23 cellular contexts compared by ENCODE assay signal in the genomic region with DNA sequence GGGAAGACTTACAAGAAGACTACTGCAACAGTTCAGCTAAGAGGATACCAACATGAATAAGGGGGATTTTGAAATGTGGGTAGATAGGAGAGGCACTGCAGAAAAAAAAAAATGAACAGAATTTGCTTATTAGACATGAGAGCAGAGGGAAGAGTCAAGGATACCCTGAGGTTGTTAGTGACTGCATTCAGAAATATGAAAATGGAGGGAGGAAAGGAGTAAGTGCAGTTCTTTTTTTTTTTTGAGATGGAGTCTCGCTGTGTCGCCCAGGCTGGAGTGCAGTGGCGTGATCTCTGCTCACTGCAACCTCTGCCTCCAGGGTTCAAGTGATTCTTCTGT. TPM values are rescaled to one million over a fixed set of nuclear protein-coding genes. Genes with fewer than 3 reads are reported as not detected.
DNase-seq lines count a peak whose midpoint lies in the region; ATAC-seq, FAIRE-seq and TF ChIP-seq lines count a peak whose summit lies in the region.
"Had no signal": no experiment of that assay in that cellular context is flagged by ENCODE, and none has a peak within 500 bp of the region (broad histone marks: within the 10 kb centered on the region; RNA-seq: fewer than 3 reads in every experiment).

No MANE protein-coding gene starts in this region.

- no peak for TF ChIP-seq CTCF in activated B cell treated with CpG ODN at 0.5 μM for 24 hours (IDR thresholded peaks at IDR 0.05)

- FAIRE-seq in GM18507 (lab: Jason Lieb, UNC), result peak; percentile 36
- FAIRE-seq: urothelium cell line had no signal

- 0 out of 2 replicates have a peak, but pooled peaks cover 4% of the 10 kb centered on the region for H3K36me3 ChIP-seq in GM23248 (ENCODE audit: low read depth)
- H3K36me3 ChIP-seq: BE2C had no signal

- no peak overlapping the region for H3K4me2 ChIP-seq in GM23248 (ENCODE audit: unreplicated experiment)

- H3K36me3 Mint-ChIP-seq in T-helper 1 cell treated with Interleukin-12 subunit alpha and Interleukin-12 subunit beta and Interleukin-4 antibody, amounts not matched to agents 30 μg/mL and 1 μg/mL, for 36 hours (ENCODE audit: low read depth), result peaks cover 3% of the 10 kb centered on the region
- H3K36me3 Mint-ChIP-seq in activated B cell treated with CpG ODN at 0.5 μM for 24 hours (ENCODE audit: low read depth), result peaks cover 9% of the 10 kb centered on the region
- H3K36me3 Mint-ChIP-seq in memory B cell, result peaks cover 4% of the 10 kb centered on the region

- DNase-seq in T-helper 1 cell (no peak), GM18507 (ENCODE audit: extremely low spot score, insufficient read length, low read depth) (no peak), activated B cell treated with CpG ODN at 0.5 μM for 24 hours (no peak), memory B cell (ENCODE audit: low spot score in 2 of 2) (no peak), GM23248 (no peak), NOMO-1 treated with dmso at 0.1 percent for 144 hours (lab: John Stamatoyannopoulos, UW; ENCODE audit: unreplicated experiment) (no peak)
- DNase-seq: activated effector memory CD4-positive, alpha-beta T cell treated with anti-CD3 and anti-CD28 coated beads, Interleukin-2, amount 50 U/mL, for 16 hours; BE2C; endodermal cell; glutamatergic neuron; HFFc6; KBM-7; midbrain; NCI-H1092; NCI-H2029 treated with DMSO at 0.1 percent for 48 hours; NCI-H510A; stimulated activated CD4-positive, alpha-beta T cell treated with anti-CD3 and anti-CD28 coated beads, Interleukin-4, amount 100 ng/mL, for 1 hour had no signal

- CTCF ChIA-PET in activated B cell treated with CpG ODN at 0.5 μM for 24 hours (lab: Charles Lee), result interaction anchor here (2.4 to 3.1 kb wide), 2 partner anchors 8 to 13 kb away, joined by 11 to 14 read pairs; no protein-coding TSS in a partner anchor

- intact Hi-C loops in activated B cell treated with CpG ODN at 0.5 μM for 24 hours (cut with micrococcal nuclease), result loop anchor here (1.0 to 2.0 kb wide), 4 partner anchors 8 to 233 kb away; a partner anchor contains a TSS

- no peaks in the 10 kb centered on the region for H3K9me3 Mint-ChIP-seq in T-helper 1 cell treated with Interleukin-12 subunit alpha and Interleukin-12 subunit beta and Interleukin-4 antibody, amounts not matched to agents 30 μg/mL and 1 μg/mL, for 36 hours
- no peaks in the 10 kb centered on the region for H3K9me3 Mint-ChIP-seq in activated B cell treated with CpG ODN at 0.5 μM for 24 hours
- H3K9me3 Mint-ChIP-seq in memory B cell, result no peaks in the 10 kb centered on the region
- H3K9me3 Mint-ChIP-seq: endodermal cell, HFFc6 had no signal

- no peak overlapping the region for H3K27ac ChIP-seq in GM23248
- H3K27ac ChIP-seq: 22Rv1, RWPE1 had no signal

- ATAC-seq in activated B cell treated with CpG ODN at 0.5 μM for 24 hours (ENCODE audit: low read depth) (no peak), memory B cell (ENCODE audit: low read depth) (no peak), GM21360 (IDR thresholded peaks at IDR 0.05; ENCODE audit: unreplicated experiment) (no peak)

- H3K4me3 ChIP-seq in GM23248, result no peak overlapping the region
- H3K4me3 ChIP-seq: skin epidermis had no signal

- POLR2A ChIA-PET in activated B cell treated with CpG ODN at 0.5 μM for 24 hours (lab: Charles Lee), result interaction anchor here (0.6 to 3.2 kb wide), 6 partner anchors 8 to 64 kb away, joined by 3 to 32 read pairs (median 10); a partner anchor contains a TSS

- no peaks in the 10 kb centered on the region for H3F3A ChIP-seq in GM23248 (ENCODE audit: insufficient read depth)

- peaks cover 21% of the 10 kb centered on the region for H3K4me1 Mint-ChIP-seq in T-helper 1 cell treated with Interleukin-12 subunit alpha and Interleukin-12 subunit beta and Interleukin-4 antibody, amounts not matched to agents 30 μg/mL and 1 μg/mL, for 36 hours (ENCODE audit: low read depth)
- H3K4me1 Mint-ChIP-seq in activated B cell treated with CpG ODN at 0.5 μM for 24 hours, result peaks cover 82% of the 10 kb centered on the region
- H3K4me1 Mint-ChIP-seq in memory B cell, result peaks cover 50% of the 10 kb centered on the region

- no peak overlapping the region for H2AFZ ChIP-seq in GM23248

- no peaks in the 10 kb centered on the region for H4K20me1 ChIP-seq in GM23248 (ENCODE audit: insufficient read depth)

- H3K4me3 Mint-ChIP-seq in T-helper 1 cell treated with Interleukin-12 subunit alpha and Interleukin-12 subunit beta and Interleukin-4 antibody, amounts not matched to agents 30 μg/mL and 1 μg/mL, for 36 hours, result no peak overlapping the region
- peak overlapping the region; percentile 35 for H3K4me3 Mint-ChIP-seq in activated B cell treated with CpG ODN at 0.5 μM for 24 hours
- peak overlapping the region; percentile 38 for H3K4me3 Mint-ChIP-seq in memory B cell
- H3K4me3 Mint-ChIP-seq: endodermal cell, HFFc6 had no signal

- no peaks in the 10 kb centered on the region for H3K4me1 ChIP-seq in GM23248 (ENCODE audit: insufficient read depth)
- H3K4me1 ChIP-seq: BE2C had no signal

- peak overlapping the region; percentile 11 for H3K27ac Mint-ChIP-seq in T-helper 1 cell treated with Interleukin-12 subunit alpha and Interleukin-12 subunit beta and Interleukin-4 antibody, amounts not matched to agents 30 μg/mL and 1 μg/mL, for 36 hours
- H3K27ac Mint-ChIP-seq in activated B cell treated with CpG ODN at 0.5 μM for 24 hours, result peak overlapping the region; percentile 79
- peak overlapping the region; percentile 73 for H3K27ac Mint-ChIP-seq in memory B cell
- H3K27ac Mint-ChIP-seq: endodermal cell, HFFc6 had no signal

- no peaks in the 10 kb centered on the region for H3K27me3 Mint-ChIP-seq in T-helper 1 cell treated with Interleukin-12 subunit alpha and Interleukin-12 subunit beta and Interleukin-4 antibody, amounts not matched to agents 30 μg/mL and 1 μg/mL, for 36 hours (ENCODE audit: low read depth)
- H3K27me3 Mint-ChIP-seq in activated B cell treated with CpG ODN at 0.5 μM for 24 hours (no peaks in the 10 kb centered on the region), memory B cell (no peaks in the 10 kb centered on the region)

- no peak overlapping the region for H3K9ac ChIP-seq in GM23248

- H3K79me2 ChIP-seq in GM23248 (ENCODE audit: insufficient read depth), result peaks cover 93% of the 10 kb centered on the region

- in situ Hi-C loops in GM23248 (cut with MboI), result no loop called here

- no peaks in the 10 kb centered on the region for H3K9me2 ChIP-seq in GM23248 (ENCODE audit: insufficient read depth)

- H3K9me3 ChIP-seq in GM23248 (ENCODE audit: low read depth), result no peaks in the 10 kb centered on the region
- H3K9me3 ChIP-seq: BE2C had no signal

- WGBS in GM23248 (ENCODE audit: low coverage in 1 of 2, low lambda C conversion rate in 2 of 2, missing lambda C conversion rate in 2 of 2), 2 experiments, result 97 to 100% methylated on average over 3 of the region's 3 CpGs

- H3K27me3 ChIP-seq in GM23248 (replicated peaks; ENCODE audit: insufficient read depth), result no peaks in the 10 kb centered on the region
- H3K27me3 ChIP-seq: BE2C had no signal

RNA-seq across cellular contexts. Expression of a gene that starts 23.3 kb away (rescaled TPM):
- total RNA-seq in activated B cell treated with CpG ODN at 0.5 μM for 24 hours, result 63.4 and 70.3 TPM in 2 replicates
- 24.4 and 34.3 TPM in 2 replicates for total RNA-seq in GM23248 (2014; rRNA removed; shearing (Covaris generic))
- 9.8 and 10.0 TPM in 2 replicates for polyA plus RNA-seq in GM23248 (2016; fragmentation: Nextera tagmentation; extraction: Ambion mirVana)

Comparison
In these comparisons a context has a peak if more than half of its experiments do, and no peak if none do; other contexts are left out.
1. H3K27ac Mint-ChIP-seq: peak in every context shown above with its lines; median percentile 79 in activated B cell treated with CpG ODN at 0.5 μM for 24 hours; 73 in memory B cell; 11 in T-helper 1 cell treated with Interleukin-12 subunit alpha and Interleukin-12 subunit beta and Interleukin-4 antibody, amounts not matched to agents 30 μg/mL and 1 μg/mL, for 36 hours.